In the genomic region with DNA sequence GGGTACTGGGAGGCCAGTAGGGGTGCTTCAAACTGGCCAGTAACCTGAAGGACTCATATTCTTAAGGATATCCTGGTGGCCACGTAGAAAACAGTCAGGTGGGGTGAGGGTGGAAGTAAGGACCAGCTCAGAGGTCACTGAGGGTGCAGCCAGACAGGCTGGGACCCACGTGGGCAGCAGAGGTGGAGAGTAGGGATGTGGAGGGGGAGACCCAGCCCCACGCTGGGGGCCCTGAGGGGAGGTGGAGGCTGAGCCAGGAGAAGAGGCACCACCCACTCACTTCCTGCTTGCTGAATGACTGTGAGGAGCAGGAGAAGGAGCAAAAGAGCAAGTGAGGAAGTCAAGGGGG, we compare ENCODE assay signal across 1 cellular context.
TF ChIP-seq lines count a peak whose summit lies in the region.

No MANE protein-coding gene starts in this region.

TF ChIP-seq in H1, 55 proteins besides CTCF, POLR2A, EP300 and RAD21:
- no peak for TF ChIP-seq YY1 (IDR thresholded peaks at IDR 0.05; ENCODE audit: low read depth, low read length)
- TF ChIP-seq SAP30 (IDR thresholded peaks at IDR 0.05; ENCODE audit: insufficient read depth, insufficient replicate concordance, low read length): no peak
- TF ChIP-seq CHD2 (IDR thresholded peaks at IDR 0.05; ENCODE audit: low read length): no peak
- TF ChIP-seq SUZ12 (IDR thresholded peaks at IDR 0.05; ENCODE audit: low read length): no peak
- TF ChIP-seq NRF1 (IDR thresholded peaks at IDR 0.05; ENCODE audit: low read depth, low read length): no peak
- TF ChIP-seq HDAC6 (IDR thresholded peaks at IDR 0.05; ENCODE audit: low read depth, low read length): no peak
- no peak for TF ChIP-seq KDM1A (IDR thresholded peaks at IDR 0.05; ENCODE audit: borderline replicate concordance, low read length)
- no peak for TF ChIP-seq CTBP2 (IDR thresholded peaks at IDR 0.05; ENCODE audit: borderline replicate concordance, insufficient read depth, insufficient read length, low read length)
- TF ChIP-seq HDAC2 (IDR thresholded peaks at IDR 0.05; ENCODE audit: borderline replicate concordance in 1 of 2, low read depth in 2 of 2, low read length in 2 of 2): no peak
- no peak for TF ChIP-seq CREB1 (IDR thresholded peaks at IDR 0.05)
- TF ChIP-seq BRCA1 (IDR thresholded peaks at IDR 0.05; ENCODE audit: low read depth, low read length): no peak
- TF ChIP-seq NANOG (IDR thresholded peaks at IDR 0.05; ENCODE audit: insufficient read depth, low read depth, low read length, poor library complexity, severe bottlenecking): no peak
TF ChIP-seq in H1: peak in this region for 0.
